8 cellular contexts compared by ENCODE assay signal in genomic region chr19:19033426-19034203, GRCh38. TPM values are rescaled to one million over a fixed set of nuclear protein-coding genes. Genes with fewer than 3 reads are reported as not detected.
DNase-seq lines count a peak whose midpoint lies in the region; ATAC-seq and TF ChIP-seq lines count a peak whose summit lies in the region.

Gene ARMC6 (plus strand): TSS chr19:19033603. CDS start chr19:19034210, 607 bp downstream.
Gene SUGP2 (minus strand): TSS chr19:19033517. CDS start chr19:19031071, 2,446 bp downstream.

- WGBS in right lobe of liver (ENCODE audit: insufficient coverage, low coverage, low lambda C conversion rate, missing lambda C conversion rate) = 0% methylated on average over 41 of the region's 94 CpGs

- no peaks in the 10 kb centered on the region for H3K9me3 ChIP-seq in right lobe of liver

- peaks cover 0 to 19% (median 0%) of the 10 kb centered on the region in 4 donors for H3K4me1 ChIP-seq in right lobe of liver

- intact Hi-C loops in right lobe of liver (cut with DNase I) = no loop called here

- TF ChIP-seq POLR2A in right lobe of liver (IDR thresholded peaks at IDR 0.05) = peak; percentile 81

- ATAC-seq in GM19395 (IDR thresholded peaks at IDR 0.05; ENCODE audit: unreplicated experiment) = peak; percentile 76
- peak; percentile 41 for ATAC-seq in HG03558 (IDR thresholded peaks at IDR 0.05; ENCODE audit: extremely low read depth, unreplicated experiment)
- ATAC-seq in right lobe of liver = peak; percentile 79 to 88 (median 84)

- peak within 1 kb of the TSS; percentile 74 to 92 (median 78) for H3K4me3 ChIP-seq in right lobe of liver

- H3K27me3 ChIP-seq in right lobe of liver = no peaks in the 10 kb centered on the region

- H3K36me3 ChIP-seq in right lobe of liver = peaks cover 0 to 15% (median 6%) of the 10 kb centered on the region in 4 donors

- peak; percentile 85 for DNase-seq in NCI-H774 (lab: John Stamatoyannopoulos, UW)
- peak; percentile 86 to 88 for DNase-seq in activated CD4-positive, alpha-beta T cell treated with anti-CD3 and anti-CD28 coated beads, Interleukin-2, amount 50 U/mL, for 48 hours
- peak; percentile 78 to 89 for DNase-seq in dermis microvascular lymphatic vessel endothelial cell (ENCODE audit: low read depth in 2 of 2)
- peak; percentile 89 to 92 (median 91) for DNase-seq in right lobe of liver
- DNase-seq in stimulated activated CD4-positive, alpha-beta T cell treated with anti-CD3 and anti-CD28 coated beads, Interleukin-4, amount 100 ng/mL, for 1 hour = peak; percentile 88

- TF ChIP-seq CTCF in C4-2B (conservative IDR thresholded peaks at IDR 0.05) (no peak), right lobe of liver (IDR thresholded peaks at IDR 0.05) (peak in 1 of 4 donors; percentile 21)

- H3K27ac ChIP-seq in C4-2B (peak within 1 kb of the TSS; percentile 94), right lobe of liver (peak within 1 kb of the TSS; percentile 90 to 95 (median 91))

RNA-seq across cellular contexts. Expression of gene ARMC6, which starts in this region (rescaled TPM):
- total RNA-seq in dermis microvascular lymphatic vessel endothelial cell = 41.0 and 53.7 TPM in 2 replicates
- 10 to 100 TPM; 19.3 to 64.8 (median 41.4) TPM for total RNA-seq in right lobe of liver

RNA-seq across cellular contexts. Expression of gene SUGP2, which starts in this region (rescaled TPM):
- total RNA-seq in dermis microvascular lymphatic vessel endothelial cell (11.0 and 16.1 TPM in 2 replicates), right lobe of liver (10 to 100 TPM; 17.4 to 36.4 (median 30.0) TPM)

Comparison
In these comparisons a context has a peak if more than half of its experiments do, and no peak if none do; other contexts are left out.
1. Peak in every context shown above with its lines: DNase-seq, ATAC-seq, H3K4me3 ChIP-seq and H3K27ac ChIP-seq.